In the genomic region with DNA sequence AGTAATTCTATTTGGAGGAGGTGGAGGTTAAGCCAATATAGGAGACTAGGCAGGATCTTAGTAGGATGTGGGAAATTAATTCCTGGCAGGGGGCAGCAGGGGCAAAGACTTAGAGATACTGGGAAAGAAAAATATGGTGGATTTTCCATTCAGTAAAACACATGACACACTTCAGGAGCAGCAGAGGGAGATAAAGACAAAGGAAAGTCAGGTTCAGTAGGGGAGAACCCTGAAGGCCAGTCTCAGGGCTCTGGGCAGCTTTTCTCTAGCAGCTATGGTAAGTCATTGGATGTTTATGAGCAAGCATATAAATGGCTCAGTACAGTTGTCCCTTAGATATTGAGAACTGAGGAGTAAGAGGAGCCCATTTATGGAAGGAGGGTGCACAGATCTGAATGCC, we compare ENCODE assay signal across 15 cellular contexts.
DNase-seq lines count a peak whose midpoint lies in the region; ATAC-seq and TF ChIP-seq lines count a peak whose summit lies in the region.
"Had no signal": no experiment of that assay in that cellular context is flagged by ENCODE, and none has a peak within 500 bp of the region (broad histone marks: within the 10 kb centered on the region; RNA-seq: fewer than 3 reads in every experiment).

No MANE protein-coding gene starts in this region.

- ATAC-seq in HG03280 (IDR thresholded peaks at IDR 0.05; ENCODE audit: unreplicated experiment) (no peak), HG03439 (IDR thresholded peaks at IDR 0.05; ENCODE audit: unreplicated experiment) (no peak), GM21717 (IDR thresholded peaks at IDR 0.05; ENCODE audit: unreplicated experiment) (no peak)

- H3K27ac ChIP-seq in HEK293 (ENCODE audit: extremely low read depth, low read depth, low read length) (no peak overlapping the region), mesendoderm (ENCODE audit: low read depth, low read length) (no peak overlapping the region)
- H3K27ac ChIP-seq: RWPE1, SJCRH30 had no signal

- H3K4me1 ChIP-seq in HEK293 (ENCODE audit: control insufficient read depth, insufficient read depth, low read length) (peaks cover 4% of the 10 kb centered on the region), mesendoderm (ENCODE audit: control insufficient read depth, low read depth, low read length) (no peaks in the 10 kb centered on the region)
- H3K4me1 ChIP-seq: Caco-2, SJCRH30 had no signal

- H3K4me3 ChIP-seq in HEK293 (ENCODE audit: low read depth, low read length) (no peak overlapping the region), epithelial cell of proximal tubule (ENCODE audit: low read depth, low read length) (no peak overlapping the region), mesendoderm (ENCODE audit: low read length) (no peak overlapping the region)
- H3K4me3 ChIP-seq: SJCRH30 had no signal

- H3K4ac ChIP-seq in mesendoderm (ENCODE audit: low read depth, low read length), result no peak overlapping the region

- H3K36me3 ChIP-seq in HEK293 (ENCODE audit: control insufficient read depth in 2 of 2, insufficient read depth in 1 of 2, low read length in 2 of 2), result no peaks in the 10 kb centered on the region
- H3K36me3 ChIP-seq in mesendoderm (ENCODE audit: control insufficient read depth, insufficient read depth, low read length), result no peaks in the 10 kb centered on the region
- H3K36me3 ChIP-seq: SJCRH30 had no signal

- no peak overlapping the region for H2BK15ac ChIP-seq in mesendoderm (replicated peaks; ENCODE audit: low read depth)

- H3K27me3 ChIP-seq in mesendoderm (ENCODE audit: insufficient read depth, low read length, poor library complexity), result no peaks in the 10 kb centered on the region
- H3K27me3 ChIP-seq: SJCRH30 had no signal

- no peaks in the 10 kb centered on the region for H3K9me3 ChIP-seq in HEK293 (ENCODE audit: control insufficient read depth, insufficient read depth, low read depth, low read length)
- H3K9me3 ChIP-seq: Caco-2, SJCRH30 had no signal

- peak; percentile 9 for DNase-seq in OCI-M1 (lab: John Stamatoyannopoulos, UW)
- DNase-seq in epithelial cell of proximal tubule (ENCODE audit: low read depth), result no peak
- peak; percentile 30 for DNase-seq in mesendoderm
- DNase-seq: Caco-2, H7, KG1, NCI-H1436 treated with DMSO at 0.1 percent for 48 hours, NCI-H2029 treated with DMSO at 0.1 percent for 48 hours, NCI-H524, SJCRH30 had no signal

- no peaks in the 10 kb centered on the region for H3K79me1 ChIP-seq in mesendoderm (ENCODE audit: low read length)

- no peaks in the 10 kb centered on the region for H3K79me2 ChIP-seq in mesendoderm (ENCODE audit: control insufficient read depth, insufficient read depth, low read length)

- H2AK5ac ChIP-seq in mesendoderm (ENCODE audit: low read length), result no peak overlapping the region

- H3K56ac ChIP-seq in mesendoderm (ENCODE audit: low read length), result no peak overlapping the region

- CTCF ChIA-PET in HEK293 (lab: Yijun Ruan, JAX), result interaction anchor here (0.6 kb wide), 1 partner anchor 222 kb away, joined by 3 read pairs; no protein-coding TSS in a partner anchor

- peak; percentile 18; the same call in 1 of the 2 replicates for TF ChIP-seq CTCF in HEK293 (tag by site-specific recombination; IDR thresholded peaks at IDR 0.05)
- TF ChIP-seq CTCF in epithelial cell of proximal tubule (conservative IDR thresholded peaks at IDR 0.05; ENCODE audit: low read depth, low read length), result peak; percentile 11

- H2BK120ac ChIP-seq in mesendoderm (ENCODE audit: low read depth, low read length), result no peak overlapping the region

- H3K23ac ChIP-seq in mesendoderm (ENCODE audit: low read length), result no peak overlapping the region

- no peak overlapping the region for H3K18ac ChIP-seq in mesendoderm (ENCODE audit: low read length)

- H2BK5ac ChIP-seq in mesendoderm (ENCODE audit: low read length), result no peak overlapping the region

- no peak overlapping the region for H4K8ac ChIP-seq in mesendoderm (ENCODE audit: low read depth, low read length)

- POLR2A ChIA-PET in HEK293 (lab: Yijun Ruan, JAX), result no interaction called here

- H3K4me2 ChIP-seq in mesendoderm (ENCODE audit: low read length), result no peak overlapping the region

- H4K5ac ChIP-seq in mesendoderm (ENCODE audit: low read length), result no peak overlapping the region

- H3K9ac ChIP-seq in mesendoderm (ENCODE audit: low read length), result no peak overlapping the region

TF ChIP-seq in HEK293, 187 proteins besides CTCF, POLR2A, EP300 and RAD21:
- TF ChIP-seq SP3 (tag by site-specific recombination; IDR thresholded peaks at IDR 0.05), result no peak
- TF ChIP-seq ZNF175 (tag by site-specific recombination; IDR thresholded peaks at IDR 0.05), result no peak
- TF ChIP-seq KLF17 (tag by site-specific recombination; IDR thresholded peaks at IDR 0.05), result no peak
- no peak for TF ChIP-seq ZNF626 (tag by site-specific recombination; IDR thresholded peaks at IDR 0.05)
- no peak for TF ChIP-seq ZNF660 (tag by site-specific recombination; IDR thresholded peaks at IDR 0.05)
- no peak for TF ChIP-seq ZNF791 (tag by site-specific recombination; IDR thresholded peaks at IDR 0.05)
- no peak for TF ChIP-seq GLI2 (tag by site-specific recombination; IDR thresholded peaks at IDR 0.05; ENCODE audit: borderline replicate concordance, low read depth)
- TF ChIP-seq, protein P1, sequence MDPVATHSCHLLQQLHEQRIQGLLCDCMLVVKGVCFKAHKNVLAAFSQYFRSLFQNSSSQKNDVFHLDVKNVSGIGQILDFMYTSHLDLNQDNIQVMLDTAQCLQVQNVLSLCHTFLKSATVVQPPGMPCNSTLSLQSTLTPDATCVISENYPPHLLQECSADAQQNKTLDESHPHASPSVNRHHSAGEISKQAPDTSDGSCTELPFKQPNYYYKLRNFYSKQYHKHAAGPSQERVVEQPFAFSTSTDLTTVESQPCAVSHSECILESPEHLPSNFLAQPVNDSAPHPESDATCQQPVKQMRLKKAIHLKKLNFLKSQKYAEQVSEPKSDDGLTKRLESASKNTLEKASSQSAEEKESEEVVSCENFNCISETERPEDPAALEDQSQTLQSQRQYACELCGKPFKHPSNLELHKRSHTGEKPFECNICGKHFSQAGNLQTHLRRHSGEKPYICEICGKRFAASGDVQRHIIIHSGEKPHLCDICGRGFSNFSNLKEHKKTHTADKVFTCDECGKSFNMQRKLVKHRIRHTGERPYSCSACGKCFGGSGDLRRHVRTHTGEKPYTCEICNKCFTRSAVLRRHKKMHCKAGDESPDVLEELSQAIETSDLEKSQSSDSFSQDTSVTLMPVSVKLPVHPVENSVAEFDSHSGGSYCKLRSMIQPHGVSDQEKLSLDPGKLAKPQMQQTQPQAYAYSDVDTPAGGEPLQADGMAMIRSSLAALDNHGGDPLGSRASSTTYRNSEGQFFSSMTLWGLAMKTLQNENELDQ (tag by site-specific recombination; IDR thresholded peaks at IDR 0.05; ENCODE audit: low read depth), result no peak
- no peak for TF ChIP-seq ZNF785 (tag by site-specific recombination; IDR thresholded peaks at IDR 0.05)
- no peak for TF ChIP-seq ZNF624 (tag by site-specific recombination; IDR thresholded peaks at IDR 0.05)
- no peak for TF ChIP-seq YY1 (tag by site-specific recombination; IDR thresholded peaks at IDR 0.05)
- TF ChIP-seq ZNF600 (tag by site-specific recombination; IDR thresholded peaks at IDR 0.05), result no peak
- TF ChIP-seq ZNF521 (tag by site-specific recombination; IDR thresholded peaks at IDR 0.05), result no peak
- TF ChIP-seq ZNF221 (tag by site-specific recombination; IDR thresholded peaks at IDR 0.05; ENCODE audit: borderline replicate concordance), result no peak
- TF ChIP-seq ZNF292 (tag by site-specific recombination; IDR thresholded peaks at IDR 0.05; ENCODE audit: borderline replicate concordance, low read depth), result no peak
- no peak for TF ChIP-seq ZNF558 (tag by site-specific recombination; IDR thresholded peaks at IDR 0.05)
- no peak for TF ChIP-seq ZBTB7A (tag by site-specific recombination; IDR thresholded peaks at IDR 0.05; ENCODE audit: low read depth)
